9 cellular contexts compared by ENCODE assay signal in the genomic region with DNA sequence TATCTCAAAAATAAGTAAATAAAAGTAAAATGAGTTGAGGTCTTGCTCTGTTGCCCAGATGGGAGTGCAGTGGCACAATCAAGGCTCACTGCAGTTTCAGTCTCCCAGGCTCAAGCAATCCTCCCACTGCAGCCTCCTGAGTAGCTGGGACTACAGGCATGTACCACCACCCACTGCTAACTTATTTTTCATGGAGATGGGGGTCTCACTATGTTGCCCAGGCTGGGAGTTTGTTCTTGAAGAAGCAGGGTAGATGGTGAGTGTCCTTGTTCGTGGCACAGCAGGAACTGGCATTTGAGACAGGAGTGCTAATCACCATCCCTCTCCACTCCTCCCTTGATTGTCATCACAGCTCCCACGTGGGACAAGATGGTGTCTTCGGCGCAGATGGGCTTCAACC. TPM values are rescaled to one million over a fixed set of nuclear protein-coding genes. Genes with fewer than 3 reads are reported as not detected.
"Had no signal": no experiment of that assay in that cellular context is flagged by ENCODE, and none has a peak within 500 bp of the region (broad histone marks: within the 10 kb centered on the region; RNA-seq: fewer than 3 reads in every experiment).

No MANE protein-coding gene starts in this region.

- ATAC-seq: GM12878 had no signal

- H3K4me3 ChIP-seq: GM12878 had no signal

- DNase-seq: GDM1, GF-D8 had no signal

- FAIRE-seq: G401.6, GM12878, GM12891, GM12892, GM18507, GM19239 had no signal

RNA-seq across cellular contexts. Expression of a gene that starts 3.5 kb away (rescaled TPM):
- total RNA-seq: G401 had no signal

RNA-seq across cellular contexts. Expression of a gene that starts 22.3 kb away (rescaled TPM):
- total RNA-seq: G401 had no signal
